8 cellular contexts compared by ENCODE assay signal in genomic region chr16:89723279-89724250, GRCh38. TPM values are rescaled to one million over a fixed set of nuclear protein-coding genes. Genes with fewer than 3 reads are reported as not detected.
DNase-seq lines count a peak whose midpoint lies in the region; ATAC-seq and TF ChIP-seq lines count a peak whose summit lies in the region.

No MANE protein-coding gene starts in this region.

- no peaks in the 10 kb centered on the region for H3K9me2 ChIP-seq in GM23248 (ENCODE audit: insufficient read depth)

- no peak overlapping the region for H3K18ac ChIP-seq in neuronal stem cell (ENCODE audit: low read length)

- 80 to 81% methylated on average over 29 to 30 of the region's 30 CpGs for WGBS in GM23248 (ENCODE audit: low coverage in 1 of 2, low lambda C conversion rate in 2 of 2, missing lambda C conversion rate in 2 of 2), 2 experiments
- WGBS in neuronal stem cell (ENCODE audit: extremely low coverage in 2 of 2, insufficient read length in 2 of 2, insufficient replicate concordance in 1 of 2), 2 donors = no CpG with 5 or more reads among the region's 30 CpGs
- WGBS in smooth muscle cell (ENCODE audit: low lambda C conversion rate) = 96% methylated on average over 29 of the region's 30 CpGs

- peaks cover 7% of the 10 kb centered on the region for H3K79me1 ChIP-seq in neuronal stem cell (ENCODE audit: low read depth, low read length)

- H2AFZ ChIP-seq in GM23248 (no peak overlapping the region), neuronal stem cell (ENCODE audit: low read length) (no peak overlapping the region), smooth muscle cell (ENCODE audit: low read depth) (no peak overlapping the region)

- H2BK12ac ChIP-seq in neuronal stem cell (ENCODE audit: low read length) = no peak overlapping the region

- H2BK5ac ChIP-seq in neuronal stem cell (ENCODE audit: low read length) = no peak overlapping the region

- H3K36me3 ChIP-seq in GM23248 (ENCODE audit: low read depth) = peaks cover 7% of the 10 kb centered on the region; the same call in 1 of the 2 replicates
- peaks cover 19 to 46% of the 10 kb centered on the region in 2 donors for H3K36me3 ChIP-seq in neuronal stem cell (replicated peaks in 1 of 2; ENCODE audit: control insufficient read depth in 2 of 2, insufficient read depth in 2 of 2, low read length in 2 of 2)
- no peaks in the 10 kb centered on the region for H3K36me3 ChIP-seq in smooth muscle cell (ENCODE audit: low read depth)

- H3F3A ChIP-seq in GM23248 (ENCODE audit: insufficient read depth) = peaks cover 19% of the 10 kb centered on the region
- peaks cover 12% of the 10 kb centered on the region for H3F3A ChIP-seq in smooth muscle cell (ENCODE audit: low read depth)

- no peak overlapping the region for H3K4ac ChIP-seq in neuronal stem cell (ENCODE audit: low read length)

- H4K8ac ChIP-seq in neuronal stem cell (ENCODE audit: low read depth, low read length) = no peak overlapping the region

- H2BK15ac ChIP-seq in neuronal stem cell (ENCODE audit: low read length) = no peak overlapping the region

- H3K4me1 ChIP-seq in GM23248 (ENCODE audit: insufficient read depth) (peaks cover 17% of the 10 kb centered on the region), neuronal stem cell (ENCODE audit: control insufficient read depth in 2 of 2, insufficient read depth in 1 of 2, low read depth in 1 of 2, low read length in 2 of 2) (peaks cover 16 to 18% of the 10 kb centered on the region in 2 donors), smooth muscle cell (ENCODE audit: low read depth) (peaks cover 15% of the 10 kb centered on the region)

- H3K4me2 ChIP-seq in GM23248 (ENCODE audit: unreplicated experiment) = peak overlapping the region; percentile 84
- no peak overlapping the region for H3K4me2 ChIP-seq in neuronal stem cell (ENCODE audit: insufficient read depth, low read length, poor library complexity, severe bottlenecking)
- H3K4me2 ChIP-seq in smooth muscle cell = no peak overlapping the region

- H3K27ac ChIP-seq in GM23248 (no peak overlapping the region), neuronal stem cell (replicated peaks; ENCODE audit: low read length) (no peak overlapping the region), smooth muscle cell (ENCODE audit: low read depth) (no peak overlapping the region)

- TF ChIP-seq CTCF in smooth muscle cell (IDR thresholded peaks at IDR 0.05; ENCODE audit: borderline replicate concordance, insufficient read depth, poor library complexity, severe bottlenecking) = no peak

- H3K14ac ChIP-seq in neuronal stem cell (ENCODE audit: low read length) = no peak overlapping the region

- H3K23ac ChIP-seq in neuronal stem cell (ENCODE audit: low read depth, low read length, poor library complexity) = peak overlapping the region; percentile 80

- H4K20me1 ChIP-seq in GM23248 (ENCODE audit: insufficient read depth) (no peaks in the 10 kb centered on the region), smooth muscle cell (ENCODE audit: low read depth) (peaks cover 56% of the 10 kb centered on the region)

- H3K79me2 ChIP-seq in GM23248 (ENCODE audit: insufficient read depth) = peaks cover 70% of the 10 kb centered on the region
- H3K79me2 ChIP-seq in smooth muscle cell (ENCODE audit: low read depth) = peaks cover 32% of the 10 kb centered on the region

- DNase-seq in GM23248 (peak; percentile 40), neuronal stem cell (ENCODE audit: low spot score) (no peak), NCI-H2029 (lab: John Stamatoyannopoulos, UW) (no peak), smooth muscle cell (lab: John Stamatoyannopoulos, UW; ENCODE audit: unreplicated experiment) (no peak), hepatic stellate cell (ENCODE audit: low spot score) (no peak)
- DNase-seq in activated CD8-positive, alpha-beta memory T cell treated with anti-CD3 and anti-CD28 coated beads for 24 hours = peak; percentile 87
- peak; percentile 68 for DNase-seq in effector CD4-positive, alpha-beta T cell

- H3K9me3 ChIP-seq in GM23248 (ENCODE audit: low read depth) (no peaks in the 10 kb centered on the region), neuronal stem cell (replicated peaks in 1 of 2; ENCODE audit: control insufficient read depth in 2 of 2, insufficient read depth in 1 of 2, low read depth in 1 of 2, low read length in 2 of 2) (no peaks in the 10 kb centered on the region), smooth muscle cell (replicated peaks; ENCODE audit: low read depth) (no peaks in the 10 kb centered on the region)

- no peak overlapping the region for H4K91ac ChIP-seq in neuronal stem cell (ENCODE audit: low read depth, low read length, poor library complexity)

- no peak overlapping the region for H2BK120ac ChIP-seq in neuronal stem cell (ENCODE audit: low read depth, low read length)

- peak overlapping the region; percentile 63 for H2AK5ac ChIP-seq in neuronal stem cell (ENCODE audit: low read depth, low read length)

- H3K27me3 ChIP-seq in GM23248 (replicated peaks; ENCODE audit: insufficient read depth) (no peaks in the 10 kb centered on the region), neuronal stem cell (ENCODE audit: control insufficient read depth in 3 of 3, insufficient read depth in 3 of 3, low read depth in 1 of 3, low read length in 3 of 3) (peaks cover 0 to 16% (median 5%) of the 10 kb centered on the region in 3 experiments), smooth muscle cell (ENCODE audit: low read depth) (no peaks in the 10 kb centered on the region)

- 0 out of 2 replicates have a peak overlapping the region, but pooled peaks have one; percentile 76 for H3K4me3 ChIP-seq in GM23248
- H3K4me3 ChIP-seq in neuronal stem cell (ENCODE audit: low read length in 2 of 2) = peak overlapping the region; percentile 28 to 92
- no peak overlapping the region for H3K4me3 ChIP-seq in smooth muscle cell

- no peak overlapping the region for H3K9ac ChIP-seq in GM23248
- H3K9ac ChIP-seq in neuronal stem cell (ENCODE audit: low read depth, low read length, poor library complexity) = peak overlapping the region; percentile 50
- no peak overlapping the region for H3K9ac ChIP-seq in smooth muscle cell (ENCODE audit: low read depth)

- ATAC-seq in HG03469 (IDR thresholded peaks at IDR 0.05; ENCODE audit: unreplicated experiment) = no peak

- in situ Hi-C loops in GM23248 (cut with MboI) = no loop called here

RNA-seq across cellular contexts. Expression of gene ZNF276, which starts 2.2 kb away (rescaled TPM):
- total RNA-seq in GM23248 (2014; rRNA removed; shearing (Covaris generic)) = 12.0 and 19.3 TPM in 2 replicates
- polyA plus RNA-seq in GM23248 (2016; fragmentation: Nextera tagmentation; extraction: Ambion mirVana) = 4.2 and 4.3 TPM in 2 replicates
- polyA plus RNA-seq in neuronal stem cell (2013, experiment 1 of 2) = 7.1 TPM
- polyA plus RNA-seq in neuronal stem cell (2013, experiment 2 of 2) = 7.7 TPM
- 5.3 and 8.0 TPM in 2 replicates for total RNA-seq in smooth muscle cell
- polyA plus RNA-seq in smooth muscle cell = 11.0 and 11.7 TPM in 2 replicates

RNA-seq across cellular contexts. Expression of gene VPS9D1, which starts 2.9 kb away (rescaled TPM):
- 15.8 and 19.5 TPM in 2 replicates for total RNA-seq in GM23248 (2014; rRNA removed; shearing (Covaris generic))
- polyA plus RNA-seq in GM23248 (2016; fragmentation: Nextera tagmentation; extraction: Ambion mirVana) (4.8 and 5.6 TPM in 2 replicates), smooth muscle cell (13.0 and 15.7 TPM in 2 replicates)
- 5.9 TPM for polyA plus RNA-seq in neuronal stem cell (2013, experiment 1 of 2)
- 6.0 TPM for polyA plus RNA-seq in neuronal stem cell (2013, experiment 2 of 2)
- 6.7 and 10.6 TPM in 2 replicates for total RNA-seq in smooth muscle cell

RNA-seq across cellular contexts. Expression of gene SPATA2L, which starts 22.1 kb away (rescaled TPM):
- 19.2 and 27.5 TPM in 2 replicates for total RNA-seq in GM23248 (2014; rRNA removed; shearing (Covaris generic))
- polyA plus RNA-seq in GM23248 (2016; fragmentation: Nextera tagmentation; extraction: Ambion mirVana) = 10.3 and 12.7 TPM in 2 replicates
- polyA plus RNA-seq in neuronal stem cell (2013, experiment 1 of 2) = 5.0 TPM
- polyA plus RNA-seq in neuronal stem cell (2013, experiment 2 of 2) = 5.5 TPM
- 7.8 and 10.2 TPM in 2 replicates for total RNA-seq in smooth muscle cell
- 14.1 and 16.5 TPM in 2 replicates for polyA plus RNA-seq in smooth muscle cell

RNA-seq across cellular contexts. Expression of gene CDK10, which starts 37.1 kb away (rescaled TPM):
- 43.8 and 49.6 TPM in 2 replicates for total RNA-seq in GM23248 (2014; rRNA removed; shearing (Covaris generic))
- polyA plus RNA-seq in GM23248 (2016; fragmentation: Nextera tagmentation; extraction: Ambion mirVana) (51.9 and 52.8 TPM in 2 replicates), smooth muscle cell (77.0 and 84.9 TPM in 2 replicates)
- 59.5 TPM for polyA plus RNA-seq in neuronal stem cell (2013, experiment 1 of 2)
- 57.9 TPM for polyA plus RNA-seq in neuronal stem cell (2013, experiment 2 of 2)
- 22.2 and 24.4 TPM in 2 replicates for total RNA-seq in smooth muscle cell

Comparison
In these comparisons a context has a peak if more than half of its experiments do, and no peak if none do; other contexts are left out.
1. DNase-seq: peak in GM23248 (single experiment), activated CD8-positive, alpha-beta memory T cell treated with anti-CD3 and anti-CD28 coated beads for 24 hours (single experiment) and effector CD4-positive, alpha-beta T cell (single experiment); none in neuronal stem cell (single experiment), NCI-H2029 (single experiment), smooth muscle cell (single experiment) and hepatic stellate cell (single experiment).